ENCODE assay signal across 10 cellular contexts in genomic region chr11:90220391-90220790, GRCh38. TPM values are rescaled to one million over a fixed set of nuclear protein-coding genes. Genes with fewer than 3 reads are reported as not detected.
A peak's percentile ranks its signal among the peaks of the same experiment; 100 is the strongest.
DNase-seq lines count a peak whose midpoint lies in the region; ATAC-seq, FAIRE-seq and TF ChIP-seq lines count a peak whose summit lies in the region.
"Had no signal": no experiment of that assay in that cellular context is flagged by ENCODE, and none has a peak within 500 bp of the region (broad histone marks: within the 10 kb centered on the region; RNA-seq: fewer than 3 reads in every experiment).

No MANE protein-coding gene starts in this region.

- no peak for FAIRE-seq in bronchial epithelial cell (lab: Jason Lieb, UNC)

- no peaks in the 10 kb centered on the region for H3K36me3 ChIP-seq in bronchial epithelial cell (ENCODE audit: control insufficient read depth, insufficient read depth, low read length)

- peak overlapping the region; percentile 94 for H3K4me3 Mint-ChIP-seq in activated CD4-positive, alpha-beta T cell treated with anti-CD3 and anti-CD28 coated beads for 36 hours

- POLR2A ChIA-PET in activated CD4-positive, alpha-beta T cell treated with anti-CD3 and anti-CD28 coated beads for 36 hours (lab: Charles Lee): no interaction called here

- TF ChIP-seq CTCF in NB4 (IDR thresholded peaks at IDR 0.05; ENCODE audit: low read depth, low read length): no peak
- TF ChIP-seq CTCF in bronchial epithelial cell (IDR thresholded peaks at IDR 0.05; ENCODE audit: insufficient read depth, low read length, severe bottlenecking): no peak

- no peaks in the 10 kb centered on the region for H3K9me3 Mint-ChIP-seq in activated CD4-positive, alpha-beta T cell treated with anti-CD3 and anti-CD28 coated beads for 36 hours (ENCODE audit: low read depth)

- H3K4me3 ChIP-seq in NB4 (ENCODE audit: low read depth, low read length) (peak overlapping the region; percentile 90), bronchial epithelial cell (ENCODE audit: low read depth, low read length) (no peak overlapping the region)

- no peak for ATAC-seq in activated CD4-positive, alpha-beta T cell treated with anti-CD3 and anti-CD28 coated beads for 36 hours
- ATAC-seq in HG02981 (IDR thresholded peaks at IDR 0.05; ENCODE audit: unreplicated experiment) (no peak), HG03139 (IDR thresholded peaks at IDR 0.05; ENCODE audit: unreplicated experiment) (no peak)
- ATAC-seq: left lobe of liver had no signal

- peak; percentile 10 for DNase-seq in activated CD4-positive, alpha-beta T cell treated with anti-CD3 and anti-CD28 coated beads for 36 hours
- DNase-seq in activated CD4-positive, alpha-beta T cell treated with anti-CD3 and anti-CD28 coated beads, Interleukin-2, amount 50 U/mL, for 48 hours: no peak
- DNase-seq in NB4 (ENCODE audit: low read depth): peak; percentile 55
- peak; percentile 74 for DNase-seq in bronchial epithelial cell (ENCODE audit: low read depth)
- peak; percentile 46 for DNase-seq in renal cortical epithelial cell (ENCODE audit: low read depth)
- DNase-seq in epidermal melanocyte (ENCODE audit: insufficient read length, low spot score): no peak
- DNase-seq: ACHN had no signal

- no peaks in the 10 kb centered on the region for H3K27me3 Mint-ChIP-seq in activated CD4-positive, alpha-beta T cell treated with anti-CD3 and anti-CD28 coated beads for 36 hours

- peaks cover 54% of the 10 kb centered on the region for H3K4me1 Mint-ChIP-seq in activated CD4-positive, alpha-beta T cell treated with anti-CD3 and anti-CD28 coated beads for 36 hours

- intact Hi-C loops in activated CD4-positive, alpha-beta T cell treated with anti-CD3 and anti-CD28 coated beads for 36 hours (cut with DNase I, micrococcal nuclease): no loop called here

- H3K27ac Mint-ChIP-seq in activated CD4-positive, alpha-beta T cell treated with anti-CD3 and anti-CD28 coated beads for 36 hours: peak overlapping the region; percentile 39

- peaks cover 45% of the 10 kb centered on the region for H3K36me3 Mint-ChIP-seq in activated CD4-positive, alpha-beta T cell treated with anti-CD3 and anti-CD28 coated beads for 36 hours (ENCODE audit: low read depth)

- TF ChIP-seq POLR2A in NB4 (IDR thresholded peaks at IDR 0.05; ENCODE audit: extremely low read depth, insufficient read length): no peak

- CTCF ChIA-PET in activated CD4-positive, alpha-beta T cell treated with anti-CD3 and anti-CD28 coated beads for 36 hours (lab: Charles Lee): interaction anchor here (5.2 kb wide), 1 partner anchor 15 kb away, joined by 24 read pairs; no protein-coding TSS in a partner anchor

- no peaks in the 10 kb centered on the region for H3K27me3 ChIP-seq in bronchial epithelial cell (ENCODE audit: control insufficient read depth, insufficient read depth, low read length)

RNA-seq across cellular contexts. Expression of gene CHORDC1, which starts 2.5 kb away (rescaled TPM):
- 100 to 1,000 TPM in 1 of 2 experiments, 10 to 100 TPM in 1; 85.4 to 112 TPM for total RNA-seq in activated CD4-positive, alpha-beta T cell treated with anti-CD3 and anti-CD28 coated beads for 36 hours
- total RNA-seq in bronchial epithelial cell (17.4 and 24.2 TPM in 2 replicates), renal cortical epithelial cell (36.5 and 43.5 TPM in 2 replicates)

Comparison
In these comparisons a context has a peak if more than half of its experiments do, and no peak if none do; other contexts are left out.
1. DNase-seq: peak in activated CD4-positive, alpha-beta T cell treated with anti-CD3 and anti-CD28 coated beads for 36 hours (single experiment), NB4 (single experiment), bronchial epithelial cell (single experiment) and renal cortical epithelial cell (single experiment); none in activated CD4-positive, alpha-beta T cell treated with anti-CD3 and anti-CD28 coated beads, Interleukin-2, amount 50 U/mL, for 48 hours (0 of 2) and epidermal melanocyte (single experiment).